Comparison of ENCODE assay signal across 20 cellular contexts in the genomic region with DNA sequence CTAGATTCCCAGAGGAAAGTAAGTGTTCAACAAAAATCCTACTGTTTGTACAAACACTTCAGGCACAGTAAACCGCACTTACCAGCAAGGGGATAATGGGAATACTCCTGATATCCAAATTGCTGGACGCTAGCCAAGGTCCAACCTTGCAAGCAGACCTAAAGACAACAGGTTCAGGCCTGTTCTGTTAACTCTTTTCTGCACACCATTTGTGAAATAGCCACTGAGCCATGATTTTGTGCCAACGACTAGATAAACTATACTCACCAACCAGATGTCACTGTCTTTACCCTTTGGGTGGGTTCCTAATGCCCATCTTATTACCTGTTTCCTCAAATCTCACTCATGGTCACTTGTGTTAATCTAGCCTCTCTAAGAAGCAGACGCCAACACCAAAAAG. TPM values are rescaled to one million over a fixed set of nuclear protein-coding genes. Genes with fewer than 3 reads are reported as not detected.
DNase-seq lines count a peak whose midpoint lies in the region; ATAC-seq, FAIRE-seq and TF ChIP-seq lines count a peak whose summit lies in the region.
"Had no signal": no experiment of that assay in that cellular context is flagged by ENCODE, and none has a peak within 500 bp of the region (broad histone marks: within the 10 kb centered on the region; RNA-seq: fewer than 3 reads in every experiment).

No MANE protein-coding gene starts in this region.

- H3K27me3 Mint-ChIP-seq in activated CD4-positive, alpha-beta T cell treated with anti-CD3 and anti-CD28 coated beads for 36 hours = no peaks in the 10 kb centered on the region

- H3K9ac ChIP-seq in keratinocyte (ENCODE audit: control insufficient read depth, extremely low read depth, insufficient read depth, low read length) = no peak overlapping the region

- TF ChIP-seq CTCF in cardiac muscle cell (IDR thresholded peaks at IDR 0.05; ENCODE audit: low read depth, low read length) (no peak), RWPE2 (IDR thresholded peaks at IDR 0.05; ENCODE audit: poor library complexity, severe bottlenecking) (no peak), keratinocyte (optimal IDR thresholded peaks at IDR 0.05 in 1 of 3, IDR thresholded peaks at IDR 0.05 in 1 of 3, conservative IDR thresholded peaks at IDR 0.05 in 1 of 3; ENCODE audit: extremely low read depth in 1 of 3, insufficient read depth in 2 of 3, low read length in 3 of 3) (no peak)

- no peak overlapping the region for H3K27ac Mint-ChIP-seq in activated CD4-positive, alpha-beta T cell treated with anti-CD3 and anti-CD28 coated beads for 36 hours

- POLR2A ChIA-PET in activated CD4-positive, alpha-beta T cell treated with anti-CD3 and anti-CD28 coated beads for 36 hours (lab: Charles Lee) = no interaction called here

- peaks cover 5% of the 10 kb centered on the region for H3K36me3 Mint-ChIP-seq in activated CD4-positive, alpha-beta T cell treated with anti-CD3 and anti-CD28 coated beads for 36 hours (ENCODE audit: low read depth)

- ATAC-seq in left ventricle myocardium superior = no peak
- ATAC-seq in RWPE2 (ENCODE audit: low read depth) = no peak; the same call in 2 of the 3 replicates
- ATAC-seq in activated CD4-positive, alpha-beta T cell treated with anti-CD3 and anti-CD28 coated beads for 36 hours = no peak
- ATAC-seq: GM12878 had no signal

- H3K79me2 ChIP-seq in keratinocyte (ENCODE audit: control insufficient read depth, insufficient read depth, low read length) = no peaks in the 10 kb centered on the region

- DNase-seq in DMS 273 (lab: John Stamatoyannopoulos, UW; ENCODE audit: unreplicated experiment) = peak; percentile 40
- no peak for DNase-seq in DMS 273 treated with DMSO at 0.1 percent for 48 hours (lab: John Stamatoyannopoulos, UW)
- DNase-seq in cardiac muscle cell (ENCODE audit: low read depth in 1 of 2, low spot score in 1 of 2) = no peak
- no peak for DNase-seq in left ventricle myocardium superior
- no peak for DNase-seq in RWPE2 (ENCODE audit: low spot score)
- no peak for DNase-seq in keratinocyte (ENCODE audit: low read depth, low spot score)
- DNase-seq in activated CD4-positive, alpha-beta T cell treated with anti-CD3 and anti-CD28 coated beads for 36 hours = no peak
- no peak for DNase-seq in HuH-7.5 (ENCODE audit: low spot score)
- DNase-seq: Caco-2, EL, NCI-H1436 treated with DMSO at 0.1 percent for 48 hours, NCI-H2081, NCI-H2227 treated with DMSO at 0.1 percent for 48 hours, NCI-H526, Right ventricle myocardium superior had no signal

- no peak overlapping the region for H3K4me2 ChIP-seq in keratinocyte (ENCODE audit: control insufficient read depth, extremely low read depth, insufficient read depth, low read depth, low read length)

- no peaks in the 10 kb centered on the region for H3K9me3 Mint-ChIP-seq in activated CD4-positive, alpha-beta T cell treated with anti-CD3 and anti-CD28 coated beads for 36 hours (ENCODE audit: low read depth)
- H3K9me3 Mint-ChIP-seq: CD14-positive monocyte had no signal

- FAIRE-seq in keratinocyte (lab: Jason Lieb, UNC) = peak; percentile 58
- FAIRE-seq: GM12878, H1, RCC 7860 had no signal

- CTCF ChIA-PET in activated CD4-positive, alpha-beta T cell treated with anti-CD3 and anti-CD28 coated beads for 36 hours (lab: Charles Lee) = interaction anchor here (1.2 to 5.5 kb wide), 4 partner anchors 14 to 115 kb away, joined by 6 to 75 read pairs (median 8); no protein-coding TSS in a partner anchor

- H3K27me3 ChIP-seq in cardiac muscle cell = no peaks in the 10 kb centered on the region
- H3K27me3 ChIP-seq in RWPE2 (ENCODE audit: insufficient read depth, poor library complexity, severe bottlenecking) = no peaks in the 10 kb centered on the region
- no peaks in the 10 kb centered on the region for H3K27me3 ChIP-seq in keratinocyte (ENCODE audit: control insufficient read depth, extremely low read depth, insufficient read depth, low read length)

- no peak overlapping the region for H2AFZ ChIP-seq in keratinocyte (ENCODE audit: control insufficient read depth, low read length)

- no peak overlapping the region for H3K4me3 ChIP-seq in cardiac muscle cell
- H3K4me3 ChIP-seq in RWPE2 (ENCODE audit: severe bottlenecking) = no peak overlapping the region
- no peak overlapping the region for H3K4me3 ChIP-seq in keratinocyte (ENCODE audit: control insufficient read depth in 2 of 3, extremely low read depth in 1 of 3, insufficient read depth in 2 of 3, low read depth in 1 of 3, low read length in 3 of 3)
- H3K4me3 ChIP-seq: GM12878 had no signal

- peak overlapping the region; percentile 8 for H3K27ac ChIP-seq in cardiac muscle cell
- H3K27ac ChIP-seq in RWPE2 (ENCODE audit: poor library complexity, severe bottlenecking) = peak overlapping the region; percentile 33
- no peak overlapping the region for H3K27ac ChIP-seq in keratinocyte (ENCODE audit: control insufficient read depth, insufficient read depth, low read length)
- H3K27ac ChIP-seq: 22Rv1 had no signal

- H3K36me3 ChIP-seq in cardiac muscle cell (peaks cover 10% of the 10 kb centered on the region), RWPE2 (ENCODE audit: low read depth) (peaks cover 61% of the 10 kb centered on the region), keratinocyte (ENCODE audit: control insufficient read depth in 2 of 2, extremely low read depth in 1 of 2, insufficient read depth in 2 of 2, low read length in 2 of 2) (peaks cover 0 to 5% of the 10 kb centered on the region in 2 experiments)

- dilution Hi-C loops in keratinocyte (cut with MboI; ENCODE audit: extremely low pct_ligation_motif_present, low sequenced_read_pairs) = no loop called here

- intact Hi-C loops in left ventricle myocardium superior (cut with micrococcal nuclease) = loop anchor here (5.0 kb wide), 1 partner anchor 212 kb away; no protein-coding TSS in a partner anchor
- intact Hi-C loops in activated CD4-positive, alpha-beta T cell treated with anti-CD3 and anti-CD28 coated beads for 36 hours (cut with DNase I, micrococcal nuclease) = loop anchor here in 1 of 2 experiments (5.0 kb wide), 1 partner anchor 157 kb away; no protein-coding TSS in a partner anchor

- no peaks in the 10 kb centered on the region for H3K9me1 ChIP-seq in keratinocyte (ENCODE audit: control insufficient read depth, extremely low read depth, insufficient read depth, low read length)

- no peak overlapping the region for H3K4me3 Mint-ChIP-seq in activated CD4-positive, alpha-beta T cell treated with anti-CD3 and anti-CD28 coated beads for 36 hours
- H3K4me3 Mint-ChIP-seq: CD14-positive monocyte had no signal

- no peaks in the 10 kb centered on the region for H4K20me1 ChIP-seq in keratinocyte (ENCODE audit: control insufficient read depth, extremely low read depth, insufficient read depth, low read length)

- H3K4me1 ChIP-seq in cardiac muscle cell (ENCODE audit: low read depth) (no peaks in the 10 kb centered on the region), RWPE2 (ENCODE audit: insufficient read depth, poor library complexity, severe bottlenecking) (peaks cover 30% of the 10 kb centered on the region), keratinocyte (ENCODE audit: control insufficient read depth, extremely low read depth, insufficient read depth, low read length) (peaks cover 18% of the 10 kb centered on the region)

- H3K9me3 ChIP-seq in cardiac muscle cell (ENCODE audit: low read depth) (no peaks in the 10 kb centered on the region), RWPE2 (ENCODE audit: severe bottlenecking) (no peaks in the 10 kb centered on the region), keratinocyte (ENCODE audit: control insufficient read depth, low read depth, low read length) (no peaks in the 10 kb centered on the region)
- H3K9me3 ChIP-seq: Caco-2 had no signal

- no peaks in the 10 kb centered on the region for H3K4me1 Mint-ChIP-seq in activated CD4-positive, alpha-beta T cell treated with anti-CD3 and anti-CD28 coated beads for 36 hours

RNA-seq across cellular contexts. Expression of gene GOPC, which starts 43.5 kb away (rescaled TPM):
- total RNA-seq in cardiac muscle cell (30.5 and 51.4 TPM in 2 replicates), left ventricle myocardium superior (19.3 TPM)
- polyA plus RNA-seq in cardiac muscle cell (27.9 and 38.2 TPM in 2 replicates), keratinocyte (20.3 to 33.9 TPM (median 24.9 TPM) in 3 replicates)
- 30.5 TPM for polyA plus RNA-seq in keratinocyte (2011; ENCODE audit: low read depth)
- polyA plus RNA-seq in keratinocyte (2011; cell fraction: cytosol; rRNA removed) = 12.6 and 23.0 TPM in 2 replicates
- 27.4 and 42.2 TPM in 2 replicates for polyA plus RNA-seq in keratinocyte (2011; cell fraction: nucleus; rRNA removed)
- 18.6 and 22.7 TPM in 2 replicates for polyA plus RNA-seq in keratinocyte (2012; ENCODE audit: low replicate concordance)
- 3.5 to 18.9 TPM (median 9.9 TPM) in 3 replicates for polyA minus RNA-seq in keratinocyte
- polyA minus RNA-seq in keratinocyte (2011; cell fraction: cytosol; rRNA and poly(A)+ RNA removed) = 21.1 TPM
- 17.7 and 28.9 TPM in 2 replicates for polyA minus RNA-seq in keratinocyte (2011; cell fraction: nucleus; rRNA and poly(A)+ RNA removed)
- 10 to 100 TPM; 13.3 to 15.5 TPM for total RNA-seq in activated CD4-positive, alpha-beta T cell treated with anti-CD3 and anti-CD28 coated beads for 36 hours
